Comparison of ENCODE assay signal across 2 cellular contexts in genomic region chr22:21567456-21568206, GRCh38.
A peak's percentile ranks its signal among the peaks of the same experiment; 100 is the strongest.
TF ChIP-seq lines count a peak whose summit lies in the region.

TSS of gene UBE2L3 (plus strand) at chr22:21567714. CDS start at chr22:21567745, 31 bp downstream.

TF ChIP-seq in HEK293, 187 proteins besides CTCF, POLR2A, EP300 and RAD21 (continued from another document and continues in another):
- TF ChIP-seq ZSCAN4 (tag by site-specific recombination; IDR thresholded peaks at IDR 0.05), result 0 out of 2 replicates have a peak, but pooled peaks have one; percentile 28
- peak; percentile 74 for TF ChIP-seq ZNF692 (tag by site-specific recombination; IDR thresholded peaks at IDR 0.05)
- TF ChIP-seq ZXDB (tag by site-specific recombination; IDR thresholded peaks at IDR 0.05), result peak; percentile 94
- peak; percentile 42 for TF ChIP-seq SP2 (tag by site-specific recombination; IDR thresholded peaks at IDR 0.05)
- TF ChIP-seq ZBTB6 (tag by site-specific recombination; IDR thresholded peaks at IDR 0.05), result 0 out of 2 replicates have a peak, but pooled peaks have one; percentile 6
- TF ChIP-seq ZNF391 (tag by site-specific recombination; IDR thresholded peaks at IDR 0.05; ENCODE audit: borderline replicate concordance, low read depth), result no peak
- TF ChIP-seq OSR2 (tag by site-specific recombination; IDR thresholded peaks at IDR 0.05), result peak; percentile 35; the same call in 1 of the 2 replicates
- TF ChIP-seq ZNF548 (tag by site-specific recombination; IDR thresholded peaks at IDR 0.05), result 0 out of 2 replicates have a peak, but pooled peaks have one; percentile 7
- TF ChIP-seq ZNF280D (tag by site-specific recombination; IDR thresholded peaks at IDR 0.05), result no peak
- TF ChIP-seq ZNF513 (tag by site-specific recombination; IDR thresholded peaks at IDR 0.05), result peak; percentile 75
- peak; percentile 99 for TF ChIP-seq PATZ1 (tag by site-specific recombination; IDR thresholded peaks at IDR 0.05)
- no peak for TF ChIP-seq ZNF174 (tag by site-specific recombination; IDR thresholded peaks at IDR 0.05)
- no peak for TF ChIP-seq ZNF473 (tag by site-specific recombination; IDR thresholded peaks at IDR 0.05)
- peak; percentile 70 for TF ChIP-seq ZBTB17 (tag by site-specific recombination; IDR thresholded peaks at IDR 0.05)
- TF ChIP-seq ZNF555 (tag by site-specific recombination; conservative IDR thresholded peaks at IDR 0.05), result no peak
- TF ChIP-seq ZNF530 (tag by site-specific recombination; IDR thresholded peaks at IDR 0.05; ENCODE audit: low read depth), result no peak
- TF ChIP-seq WT1 (tag by site-specific recombination; IDR thresholded peaks at IDR 0.05), result peak; percentile 52

TF ChIP-seq in WTC11, 78 proteins besides CTCF, POLR2A, EP300 and RAD21 (continued from another document and continues in another):
- peak; percentile 63; the same call in 1 of the 2 replicates for TF ChIP-seq E2F4 (CRISPR knock-in tag; IDR thresholded peaks at IDR 0.05; ENCODE audit: borderline replicate concordance, low read depth)
- no peak; the same call in 1 of the 2 replicates for TF ChIP-seq FOXK1 (CRISPR knock-in tag; IDR thresholded peaks at IDR 0.05)
- peak; percentile 76 for TF ChIP-seq GABPB1 (CRISPR knock-in tag; IDR thresholded peaks at IDR 0.05)
- no peak for TF ChIP-seq ZNF396 (CRISPR knock-in tag; IDR thresholded peaks at IDR 0.05; ENCODE audit: borderline replicate concordance)
- TF ChIP-seq ZNF416 (CRISPR knock-in tag; IDR thresholded peaks at IDR 0.05), result no peak
- no peak for TF ChIP-seq CREB1 (CRISPR knock-in tag; IDR thresholded peaks at IDR 0.05)
- TF ChIP-seq NR2C2 (CRISPR knock-in tag; IDR thresholded peaks at IDR 0.05), result no peak
- no peak for TF ChIP-seq IRF1 (CRISPR knock-in tag; IDR thresholded peaks at IDR 0.05)
- no peak for TF ChIP-seq ZNF512 (CRISPR knock-in tag; IDR thresholded peaks at IDR 0.05; ENCODE audit: borderline replicate concordance)
- no peak for TF ChIP-seq ATF2 (CRISPR knock-in tag; IDR thresholded peaks at IDR 0.05; ENCODE audit: borderline replicate concordance, low read depth)
- peak; percentile 71; the same call in 1 of the 2 replicates for TF ChIP-seq SMAD3 (CRISPR knock-in tag; IDR thresholded peaks at IDR 0.05; ENCODE audit: borderline replicate concordance)
- TF ChIP-seq RELA (CRISPR knock-in tag; IDR thresholded peaks at IDR 0.05; ENCODE audit: borderline replicate concordance), result peak; percentile 84; the same call in 1 of the 2 replicates
- TF ChIP-seq MYBL2 (CRISPR knock-in tag; IDR thresholded peaks at IDR 0.05), result peak; percentile 75; the same call in 1 of the 2 replicates
- TF ChIP-seq JAZF1 (CRISPR knock-in tag; IDR thresholded peaks at IDR 0.05), result no peak
- TF ChIP-seq ZNF219 (CRISPR knock-in tag; IDR thresholded peaks at IDR 0.05; ENCODE audit: borderline replicate concordance), result no peak; the same call in 1 of the 2 replicates
- peak; percentile 77; the same call in 1 of the 2 replicates for TF ChIP-seq ZNF232 (CRISPR knock-in tag; IDR thresholded peaks at IDR 0.05)
- no peak for TF ChIP-seq ZNF121 (CRISPR knock-in tag; IDR thresholded peaks at IDR 0.05)
- no peak for TF ChIP-seq ATF3 (CRISPR knock-in tag; conservative IDR thresholded peaks at IDR 0.05)
- peak; percentile 90 for TF ChIP-seq ZNF281 (CRISPR knock-in tag; IDR thresholded peaks at IDR 0.05)
- TF ChIP-seq E2F5 (CRISPR knock-in tag; IDR thresholded peaks at IDR 0.05), result peak; percentile 74; the same call in 1 of the 2 replicates
- peak; percentile 89; the same call in 1 of the 2 replicates for TF ChIP-seq JUN (CRISPR knock-in tag; IDR thresholded peaks at IDR 0.05)
- no peak for TF ChIP-seq HMGA2 (CRISPR knock-in tag; IDR thresholded peaks at IDR 0.05)
- TF ChIP-seq TP53 (CRISPR knock-in tag; IDR thresholded peaks at IDR 0.05), result no peak
- no peak for TF ChIP-seq ZBTB21 (CRISPR knock-in tag; IDR thresholded peaks at IDR 0.05; ENCODE audit: borderline replicate concordance)
- no peak for TF ChIP-seq ZMAT4 (CRISPR knock-in tag; IDR thresholded peaks at IDR 0.05)
- TF ChIP-seq USF2 (CRISPR knock-in tag; IDR thresholded peaks at IDR 0.05), result no peak
- no peak for TF ChIP-seq NFE2L1 (CRISPR knock-in tag; IDR thresholded peaks at IDR 0.05)
- TF ChIP-seq TCF7 (CRISPR knock-in tag; IDR thresholded peaks at IDR 0.05; ENCODE audit: low read depth), result no peak
- TF ChIP-seq AR (CRISPR knock-in tag; IDR thresholded peaks at IDR 0.05), result no peak
- no peak for TF ChIP-seq PRRX2 (CRISPR knock-in tag; IDR thresholded peaks at IDR 0.05)
- no peak for TF ChIP-seq MLX (CRISPR knock-in tag; IDR thresholded peaks at IDR 0.05)
- TF ChIP-seq OVOL2 (CRISPR knock-in tag; IDR thresholded peaks at IDR 0.05; ENCODE audit: borderline replicate concordance), result no peak
- no peak for TF ChIP-seq ZSCAN18 (CRISPR knock-in tag; IDR thresholded peaks at IDR 0.05)
- no peak for TF ChIP-seq E2F1 (CRISPR knock-in tag; IDR thresholded peaks at IDR 0.05)
